1 cellular context compared by ENCODE assay signal in the genomic region with DNA sequence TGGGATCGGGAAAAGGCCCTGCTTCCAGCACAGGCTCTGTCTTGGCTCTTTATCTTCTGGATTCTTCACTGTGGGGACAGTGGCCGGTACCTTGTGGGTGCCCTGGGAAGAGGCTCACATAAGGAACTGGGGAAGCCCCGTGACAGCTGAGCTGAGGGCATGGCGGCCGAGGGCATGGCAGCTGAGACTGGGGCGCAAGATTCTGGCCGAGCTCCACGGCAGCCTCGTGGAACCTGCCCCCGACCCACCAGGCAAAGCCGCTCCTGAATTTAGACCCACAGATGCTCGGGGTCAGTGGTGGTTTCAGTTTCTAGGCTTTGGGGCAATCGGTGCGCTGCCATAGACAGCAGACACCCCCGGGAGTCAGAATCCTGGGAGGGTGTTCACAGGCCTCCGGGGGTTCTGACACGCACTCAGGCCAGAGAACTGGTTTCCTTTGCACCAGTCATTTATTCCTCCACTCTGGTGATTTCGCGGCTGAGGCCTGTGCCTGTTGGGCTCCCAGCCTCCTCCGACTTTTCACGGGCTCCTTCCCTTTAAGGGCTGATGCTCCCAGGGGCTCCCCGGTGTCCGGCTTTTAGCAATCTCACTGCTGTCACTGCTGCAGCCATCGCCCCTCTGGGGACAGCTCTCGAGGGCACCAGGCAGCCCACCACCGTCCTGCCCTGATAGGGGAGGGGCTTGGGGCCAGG.
TF ChIP-seq lines count a peak whose summit lies in the region.

No MANE protein-coding gene starts in this region.

TF ChIP-seq in HepG2, 621 proteins besides CTCF, POLR2A, EP300 and RAD21 (continued from another document):
- TF ChIP-seq, protein P1, sequence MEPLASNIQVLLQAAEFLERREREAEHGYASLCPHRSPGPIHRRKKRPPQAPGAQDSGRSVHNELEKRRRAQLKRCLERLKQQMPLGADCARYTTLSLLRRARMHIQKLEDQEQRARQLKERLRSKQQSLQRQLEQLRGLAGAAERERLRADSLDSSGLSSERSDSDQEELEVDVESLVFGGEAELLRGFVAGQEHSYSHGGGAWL (CRISPR knock-in tag; IDR thresholded peaks at IDR 0.05), result no peak
- no peak for TF ChIP-seq TRIM24 (CRISPR knock-in tag; IDR thresholded peaks at IDR 0.05)
- TF ChIP-seq YEATS4 (CRISPR knock-in tag; IDR thresholded peaks at IDR 0.05; ENCODE audit: borderline replicate concordance), result no peak
